Comparison of ENCODE assay signal across 14 cellular contexts in the genomic region with DNA sequence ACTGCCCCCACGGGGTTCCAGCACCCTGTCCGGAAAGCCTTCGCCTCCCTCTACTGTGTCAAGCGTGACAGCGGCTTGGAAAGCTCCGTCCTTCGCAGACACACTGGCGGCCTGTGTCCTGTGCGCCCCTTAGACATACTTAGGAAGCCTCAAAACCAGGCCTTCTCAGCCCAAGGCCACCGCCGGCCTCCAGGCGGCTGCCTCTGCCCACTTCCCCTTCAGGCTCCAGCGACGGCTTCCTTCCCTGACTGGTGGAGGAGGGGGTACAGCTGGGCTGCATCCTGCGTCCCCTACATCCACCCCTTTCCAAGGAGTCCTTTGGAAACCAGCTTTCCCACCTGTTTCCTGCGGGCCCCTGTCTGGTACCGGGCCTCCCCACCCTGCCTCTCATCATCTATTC. TPM values are rescaled to one million over a fixed set of nuclear protein-coding genes. Genes with fewer than 3 reads are reported as not detected.
DNase-seq lines count a peak whose midpoint lies in the region; ATAC-seq lines count a peak whose summit lies in the region.
"Had no signal": no experiment of that assay in that cellular context is flagged by ENCODE, and none has a peak within 500 bp of the region (broad histone marks: within the 10 kb centered on the region; RNA-seq: fewer than 3 reads in every experiment).

No MANE protein-coding gene starts in this region.

- H3K36me3 Mint-ChIP-seq in IgD-negative memory B cell: peaks cover 2% of the 10 kb centered on the region
- peaks cover 13% of the 10 kb centered on the region for H3K36me3 Mint-ChIP-seq in dendritic cell treated with granulocyte-macrophage colony-stimulating factor and Interleukin-4, amounts not matched to agents 40 ng/mL and 50 ng/mL, for 4 days (ENCODE audit: low read depth)

- intact Hi-C loops in dendritic cell treated with granulocyte-macrophage colony-stimulating factor and Interleukin-4, amounts not matched to agents 40 ng/mL and 50 ng/mL, for 4 days (cut with micrococcal nuclease): loop anchor here (5.0 kb wide), 1 partner anchor 124 kb away; no protein-coding TSS in a partner anchor
- intact Hi-C loops in posterior vena cava (cut with DNase I): no loop called here

- peak overlapping the region in 2 of 3 donors; percentile 53 to 81 for H3K27ac Mint-ChIP-seq in IgD-negative memory B cell
- peak overlapping the region; percentile 80 for H3K27ac Mint-ChIP-seq in dendritic cell treated with granulocyte-macrophage colony-stimulating factor and Interleukin-4, amounts not matched to agents 40 ng/mL and 50 ng/mL, for 4 days
- H3K27ac Mint-ChIP-seq: nephron; T-helper 1 cell treated with Interleukin-12 subunit alpha and Interleukin-12 subunit beta and Interleukin-4 antibody, amounts not matched to agents 30 μg/mL and 1 μg/mL, for 36 hours had no signal

- ATAC-seq in HG02678 (IDR thresholded peaks at IDR 0.05; ENCODE audit: unreplicated experiment) (no peak), GM18502 (IDR thresholded peaks at IDR 0.05; ENCODE audit: poor library complexity, unreplicated experiment) (no peak)

- DNase-seq in GF-D8 (lab: John Stamatoyannopoulos, UW) (peak; percentile 60), posterior vena cava (ENCODE audit: low spot score) (peak; percentile 85), T-helper 2 cell (no peak)
- DNase-seq: DND-41, erythroblast, NCI-H1436, NCI-H774 had no signal

- H3K27me3 Mint-ChIP-seq in IgD-negative memory B cell: peaks cover 7% of the 10 kb centered on the region
- peaks cover 12% of the 10 kb centered on the region for H3K27me3 Mint-ChIP-seq in dendritic cell treated with granulocyte-macrophage colony-stimulating factor and Interleukin-4, amounts not matched to agents 40 ng/mL and 50 ng/mL, for 4 days

- H3K9me3 Mint-ChIP-seq in IgD-negative memory B cell: peaks cover 0 to 2% (median 0%) of the 10 kb centered on the region in 3 donors
- no peaks in the 10 kb centered on the region for H3K9me3 Mint-ChIP-seq in dendritic cell treated with granulocyte-macrophage colony-stimulating factor and Interleukin-4, amounts not matched to agents 40 ng/mL and 50 ng/mL, for 4 days
- H3K9me3 Mint-ChIP-seq: nephron; T-helper 1 cell treated with Interleukin-12 subunit alpha and Interleukin-12 subunit beta and Interleukin-4 antibody, amounts not matched to agents 30 μg/mL and 1 μg/mL, for 36 hours had no signal

- peak overlapping the region in 3 of 4 donors; percentile 44 to 87 (median 65) for H3K4me3 Mint-ChIP-seq in IgD-negative memory B cell
- H3K4me3 Mint-ChIP-seq in dendritic cell treated with granulocyte-macrophage colony-stimulating factor and Interleukin-4, amounts not matched to agents 40 ng/mL and 50 ng/mL, for 4 days: peak overlapping the region; percentile 45
- H3K4me3 Mint-ChIP-seq: nephron; T-helper 1 cell treated with Interleukin-12 subunit alpha and Interleukin-12 subunit beta and Interleukin-4 antibody, amounts not matched to agents 30 μg/mL and 1 μg/mL, for 36 hours had no signal

- peaks cover 38 to 53% (median 44%) of the 10 kb centered on the region in 3 donors for H3K4me1 Mint-ChIP-seq in IgD-negative memory B cell
- H3K4me1 Mint-ChIP-seq in dendritic cell treated with granulocyte-macrophage colony-stimulating factor and Interleukin-4, amounts not matched to agents 40 ng/mL and 50 ng/mL, for 4 days (ENCODE audit: low read depth): peaks cover 79% of the 10 kb centered on the region

RNA-seq across cellular contexts. Expression of gene CACNA2D4, which starts 2.5 kb away (rescaled TPM):
- 2.0 TPM for polyA plus RNA-seq in IgD-negative memory B cell
- total RNA-seq in posterior vena cava: 1 to 10 TPM; 5.9 to 7.3 TPM
- total RNA-seq: bronchial epithelial cell had no signal

Comparison
In these comparisons a context has a peak if more than half of its experiments do, and no peak if none do; other contexts are left out.
1. DNase-seq: peak in GF-D8 (single experiment) and posterior vena cava (single experiment); none in T-helper 2 cell (0 of 5).